1 cellular context compared by ENCODE assay signal in genomic region chrX:119118780-119119395, GRCh38.
TF ChIP-seq lines count a peak whose summit lies in the region.

No MANE protein-coding gene starts in this region.

TF ChIP-seq in GM23338, 12 proteins besides CTCF, POLR2A, EP300 and RAD21 (continued from another document):
- TF ChIP-seq ZNF462 (CRISPR knock-in tag; IDR thresholded peaks at IDR 0.05) (no peak), REST (IDR thresholded peaks at IDR 0.05; ENCODE audit: unreplicated experiment) (no peak), ZNF114 (CRISPR knock-in tag; IDR thresholded peaks at IDR 0.05) (no peak), CREB1 (CRISPR knock-in tag; IDR thresholded peaks at IDR 0.05; ENCODE audit: low read depth) (no peak), EZH2phosphoT487 (IDR thresholded peaks at IDR 0.05; ENCODE audit: unreplicated experiment) (no peak)
